1 cellular context compared by ENCODE assay signal in genomic region chr1:180524915-180525695, GRCh38.
TF ChIP-seq lines count a peak whose summit lies in the region.

No MANE protein-coding gene starts in this region.

TF ChIP-seq in IMR-90, 13 proteins besides CTCF, POLR2A, EP300 and RAD21:
- TF ChIP-seq USF2 (IDR thresholded peaks at IDR 0.05; ENCODE audit: low read depth, low read length) (no peak), MAFK (IDR thresholded peaks at IDR 0.05; ENCODE audit: low read depth, low read length) (no peak), RCOR1 (IDR thresholded peaks at IDR 0.05; ENCODE audit: insufficient replicate concordance, low read length) (no peak)
